Comparison of ENCODE assay signal across 1 cellular context in genomic region chr11:35126000-35126878, GRCh38.
TF ChIP-seq lines count a peak whose summit lies in the region.

No MANE protein-coding gene starts in this region.

TF ChIP-seq in H1, 55 proteins besides CTCF, POLR2A, EP300 and RAD21 (continued from another document):
- TF ChIP-seq CHD7 (IDR thresholded peaks at IDR 0.05; ENCODE audit: insufficient replicate concordance, low read length) (no peak), MAFK (IDR thresholded peaks at IDR 0.05; ENCODE audit: low read depth, low read length) (no peak), CREB1 (IDR thresholded peaks at IDR 0.05) (no peak)
